10 cellular contexts compared by ENCODE assay signal in genomic region chr6:163554032-163554431, GRCh38.
"Had no signal": no experiment of that assay in that cellular context is flagged by ENCODE, and none has a peak within 500 bp of the region (broad histone marks: within the 10 kb centered on the region; RNA-seq: fewer than 3 reads in every experiment).

No MANE protein-coding gene starts in this region.

- H3K27ac ChIP-seq: brain microvascular endothelial cell, foreskin keratinocyte, right lobe of liver, suprapubic skin, upper lobe of left lung had no signal

- H3K27me3 Mint-ChIP-seq: activated CD8-positive, alpha-beta memory T cell treated with anti-CD3 and anti-CD28 coated beads, Interleukin-2, amount 10 ng/mL, durations not matched to agents 7 days and 5 days; activated naive CD8-positive, alpha-beta T cell; activated T-cell treated with anti-CD3 and anti-CD28 coated beads, Interleukin-2, amount 50 U/mL, for 24 hours had no signal

- H3K4me3 ChIP-seq: heart right ventricle, left lung, right lobe of liver, suprapubic skin, upper lobe of left lung had no signal

- H3K9me3 ChIP-seq: left lung, right lobe of liver, suprapubic skin, upper lobe of left lung had no signal

- H3K9me3 Mint-ChIP-seq: activated T-cell treated with anti-CD3 and anti-CD28 coated beads, Interleukin-2, amount 50 U/mL, for 24 hours had no signal

- H3K4me3 Mint-ChIP-seq: activated CD8-positive, alpha-beta memory T cell treated with anti-CD3 and anti-CD28 coated beads, Interleukin-2, amount 10 ng/mL, durations not matched to agents 7 days and 5 days; activated naive CD8-positive, alpha-beta T cell; activated T-cell treated with anti-CD3 and anti-CD28 coated beads, Interleukin-2, amount 50 U/mL, for 24 hours had no signal

- H3K4me1 ChIP-seq: foreskin keratinocyte, left lung, right lobe of liver, suprapubic skin had no signal

- H3K27ac Mint-ChIP-seq: activated CD8-positive, alpha-beta memory T cell treated with anti-CD3 and anti-CD28 coated beads, Interleukin-2, amount 10 ng/mL, durations not matched to agents 7 days and 5 days; activated naive CD8-positive, alpha-beta T cell; activated T-cell treated with anti-CD3 and anti-CD28 coated beads, Interleukin-2, amount 50 U/mL, for 24 hours had no signal

- H3K27me3 ChIP-seq: brain microvascular endothelial cell, foreskin keratinocyte, heart right ventricle, left lung, right lobe of liver, suprapubic skin, upper lobe of left lung had no signal
